In the genomic region with DNA sequence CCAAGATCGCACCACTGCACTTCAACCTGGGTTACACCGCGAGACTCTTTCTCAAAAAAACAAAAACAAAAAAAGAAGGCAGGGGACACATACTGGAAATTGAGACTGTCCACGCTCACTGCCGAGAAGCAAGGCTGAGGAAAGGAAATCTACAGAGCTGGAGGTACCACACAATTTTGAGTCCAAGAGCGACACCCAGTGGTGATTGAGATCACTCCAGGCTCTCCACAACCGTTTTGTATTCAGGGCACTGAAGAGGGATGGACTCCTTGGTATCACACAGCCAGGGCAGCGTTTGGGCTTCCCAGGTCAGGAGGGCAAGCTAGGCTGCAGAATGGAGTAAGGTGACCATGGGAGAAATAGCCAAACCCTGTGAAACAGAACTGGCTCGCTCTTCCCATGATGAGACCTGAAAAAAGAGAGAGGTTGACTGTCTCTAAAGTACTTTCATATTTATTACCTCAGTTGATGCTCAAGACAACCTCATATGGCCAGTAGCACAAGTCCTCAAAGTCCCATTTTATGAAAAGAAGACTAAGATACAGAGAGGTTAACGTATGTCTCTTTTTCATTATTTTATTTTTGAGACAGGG, we compare ENCODE assay signal across 8 cellular contexts.
DNase-seq lines count a peak whose midpoint lies in the region; ATAC-seq lines count a peak whose summit lies in the region.

No MANE protein-coding gene starts in this region.

- DNase-seq in GM04504 (ENCODE audit: low read depth) (peak; percentile 48), NCI-H460 (ENCODE audit: extremely low read depth, low read depth) (peak; percentile 78), cerebellum (ENCODE audit: low spot score) (peak; percentile 41), left lobe of liver (ENCODE audit: low spot score) (peak; percentile 68)
- peak in 2 of 3 donors; percentile 2 to 5 for DNase-seq in stimulated activated CD4-positive, alpha-beta T cell treated with anti-CD3 and anti-CD28 coated beads, TNF-alpha, amount 100 ng/mL, for 1 hour (ENCODE audit: low read depth in 3 of 3, low spot score in 1 of 3)

- peak; percentile 51 for ATAC-seq in HG03196 (IDR thresholded peaks at IDR 0.05; ENCODE audit: unreplicated experiment)
- peak; percentile 38 to 55 for ATAC-seq in activated CD4-positive, CD25-positive, alpha-beta regulatory T cell treated with anti-CD3 and anti-CD28 coated beads, Interleukin-2, amount 50 U/mL, for 24 hours
- peak; percentile 98 for ATAC-seq in left lobe of liver
- ATAC-seq in HG03175 (IDR thresholded peaks at IDR 0.05; ENCODE audit: unreplicated experiment): no peak

Comparison
In these comparisons a context has a peak if more than half of its experiments do, and no peak if none do; other contexts are left out.
1. DNase-seq: peak in every context shown above with its lines; median percentile 78 in NCI-H460; 68 in left lobe of liver; 48 in GM04504; 41 in cerebellum; 4 in stimulated activated CD4-positive, alpha-beta T cell treated with anti-CD3 and anti-CD28 coated beads, TNF-alpha, amount 100 ng/mL, for 1 hour.